In the genomic region with DNA sequence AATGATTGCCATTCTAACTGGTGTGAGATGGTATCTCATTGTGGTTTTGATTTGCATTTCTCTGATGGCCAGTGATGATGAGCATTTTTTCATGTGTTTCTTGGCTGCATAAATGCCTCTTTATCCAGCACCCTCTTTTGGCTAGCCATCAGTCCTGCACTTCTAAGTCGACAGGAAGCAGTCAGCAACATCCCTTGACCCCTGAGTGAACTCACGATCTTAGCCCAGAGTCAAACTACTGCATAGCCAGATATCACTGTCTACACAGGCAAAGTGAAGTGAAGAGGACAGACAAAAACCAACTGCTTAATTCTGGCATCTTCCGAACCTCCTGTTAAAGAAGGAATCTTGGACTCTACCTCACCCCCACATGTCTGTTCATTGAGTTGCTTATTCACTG, we compare ENCODE assay signal across 16 cellular contexts.
"Had no signal": no experiment of that assay in that cellular context is flagged by ENCODE, and none has a peak within 500 bp of the region (broad histone marks: within the 10 kb centered on the region; RNA-seq: fewer than 3 reads in every experiment).

No MANE protein-coding gene starts in this region.

- DNase-seq: activated CD4-positive, alpha-beta T cell treated with anti-CD3 and anti-CD28 coated beads, Interleukin-2, amount 50 U/mL, for 48 hours; activated naive CD4-positive, alpha-beta T cell treated with anti-CD3 and anti-CD28 coated beads, Interleukin-2, amount 10 ng/mL, durations not matched to agents 7 days and 5 days; activated T-cell treated with anti-CD3 and anti-CD28 coated beads, Interleukin-2, amount 50 U/mL, for 1 hour; adrenal gland; cortex of kidney; effector CD4-positive, alpha-beta T cell; islet precursor cell; left lung; ovary; stimulated activated CD4-positive, alpha-beta T cell treated with anti-CD3 and anti-CD28 coated beads, Interleukin-2, amount 100 ng/mL, for 48 hours; thyroid gland had no signal

- ATAC-seq: left lung; SK-N-SH treated with all-trans-retinoic acid at 6 μM for 48 hours; stimulated activated memory B cell treated with anti-CD40 and anti-IgM and Interleukin-4, amounts not matched to agents 10 μg/mL and 1 μg/mL and 100 μg/mL, for 72 hours had no signal

- H3K36me3 Mint-ChIP-seq: activated naive CD4-positive, alpha-beta T cell treated with anti-CD3 and anti-CD28 coated beads, Interleukin-2, amount 10 ng/mL, durations not matched to agents 7 days and 5 days; memory B cell; stimulated activated memory B cell treated with anti-CD40 and anti-IgM and Interleukin-4, amounts not matched to agents 10 μg/mL and 1 μg/mL and 100 μg/mL, for 72 hours had no signal

- H3K9me3 Mint-ChIP-seq: activated naive CD4-positive, alpha-beta T cell treated with anti-CD3 and anti-CD28 coated beads, Interleukin-2, amount 10 ng/mL, durations not matched to agents 7 days and 5 days; central memory CD8-positive, alpha-beta T cell; memory B cell; stimulated activated memory B cell treated with anti-CD40 and anti-IgM and Interleukin-4, amounts not matched to agents 10 μg/mL and 1 μg/mL and 100 μg/mL, for 72 hours had no signal

- H3K27me3 Mint-ChIP-seq: activated naive CD4-positive, alpha-beta T cell treated with anti-CD3 and anti-CD28 coated beads, Interleukin-2, amount 10 ng/mL, durations not matched to agents 7 days and 5 days; central memory CD8-positive, alpha-beta T cell; memory B cell; stimulated activated memory B cell treated with anti-CD40 and anti-IgM and Interleukin-4, amounts not matched to agents 10 μg/mL and 1 μg/mL and 100 μg/mL, for 72 hours had no signal

- H3K36me3 ChIP-seq: adrenal gland, left lung, ovary, thyroid gland had no signal

- H3K4me3 Mint-ChIP-seq: activated naive CD4-positive, alpha-beta T cell treated with anti-CD3 and anti-CD28 coated beads, Interleukin-2, amount 10 ng/mL, durations not matched to agents 7 days and 5 days; central memory CD8-positive, alpha-beta T cell; memory B cell; neural crest cell; stimulated activated memory B cell treated with anti-CD40 and anti-IgM and Interleukin-4, amounts not matched to agents 10 μg/mL and 1 μg/mL and 100 μg/mL, for 72 hours had no signal

- H3K27ac ChIP-seq: adrenal gland, left lung, ovary, thyroid gland had no signal

- H3K9me3 ChIP-seq: adrenal gland, left lung, ovary, thyroid gland had no signal

- H3K4me1 ChIP-seq: adrenal gland, left lung, thyroid gland had no signal

- H3K27ac Mint-ChIP-seq: activated naive CD4-positive, alpha-beta T cell treated with anti-CD3 and anti-CD28 coated beads, Interleukin-2, amount 10 ng/mL, durations not matched to agents 7 days and 5 days; memory B cell; stimulated activated memory B cell treated with anti-CD40 and anti-IgM and Interleukin-4, amounts not matched to agents 10 μg/mL and 1 μg/mL and 100 μg/mL, for 72 hours had no signal

- H3K27me3 ChIP-seq: adrenal gland, left lung, ovary, thyroid gland had no signal

- H3K4me3 ChIP-seq: adrenal gland, left lung, ovary, thyroid gland had no signal
